In the genomic region with DNA sequence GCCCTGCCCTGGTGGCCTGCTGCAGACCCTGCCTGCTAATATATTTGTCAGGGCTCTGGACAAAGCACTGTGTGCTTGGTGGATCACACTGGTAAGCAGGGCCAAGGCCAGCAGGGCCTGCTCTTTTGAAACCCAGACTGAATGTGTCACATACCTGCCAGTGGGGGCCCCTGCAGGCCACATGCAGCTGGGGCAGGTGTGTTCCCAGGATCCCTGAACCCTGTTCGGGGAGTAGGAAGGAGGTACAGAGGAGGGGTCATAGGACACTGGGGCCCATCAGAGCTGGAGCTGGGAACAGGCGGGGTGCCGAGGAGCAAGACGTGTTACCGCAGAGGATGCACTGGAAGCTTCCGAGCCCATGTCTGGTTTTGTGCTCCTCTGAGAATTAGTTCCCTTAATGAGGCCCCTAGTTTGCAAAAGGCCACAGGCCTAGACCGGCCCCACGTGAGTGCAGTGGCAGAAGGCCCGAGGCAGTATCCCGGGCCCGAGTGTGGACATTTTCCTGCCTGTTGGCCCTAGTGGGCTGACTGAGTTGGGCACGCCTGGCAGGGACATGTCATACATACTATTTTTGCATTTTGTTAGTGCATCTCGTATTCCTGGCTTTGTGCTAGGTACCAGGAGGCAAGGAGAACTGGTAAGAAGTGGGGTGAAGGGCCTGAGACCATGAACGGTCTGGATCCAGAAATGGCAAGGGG, we compare ENCODE assay signal across 1 cellular context.
TF ChIP-seq lines count a peak whose summit lies in the region.

No MANE protein-coding gene starts in this region.

TF ChIP-seq in WTC11, 78 proteins besides CTCF, POLR2A, EP300 and RAD21:
- TF ChIP-seq, protein P1, sequence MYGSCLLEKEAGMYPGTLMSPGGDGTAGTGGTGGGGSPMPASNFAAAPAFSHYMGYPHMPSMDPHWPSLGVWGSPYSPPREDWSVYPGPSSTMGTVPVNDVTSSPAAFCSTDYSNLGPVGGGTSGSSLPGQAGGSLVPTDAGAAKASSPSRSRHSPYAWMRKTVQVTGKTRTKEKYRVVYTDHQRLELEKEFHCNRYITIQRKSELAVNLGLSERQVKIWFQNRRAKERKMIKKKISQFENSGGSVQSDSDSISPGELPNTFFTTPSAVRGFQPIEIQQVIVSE (CRISPR knock-in tag; IDR thresholded peaks at IDR 0.05; ENCODE audit: borderline replicate concordance) = no peak
- TF ChIP-seq, protein P2, sequence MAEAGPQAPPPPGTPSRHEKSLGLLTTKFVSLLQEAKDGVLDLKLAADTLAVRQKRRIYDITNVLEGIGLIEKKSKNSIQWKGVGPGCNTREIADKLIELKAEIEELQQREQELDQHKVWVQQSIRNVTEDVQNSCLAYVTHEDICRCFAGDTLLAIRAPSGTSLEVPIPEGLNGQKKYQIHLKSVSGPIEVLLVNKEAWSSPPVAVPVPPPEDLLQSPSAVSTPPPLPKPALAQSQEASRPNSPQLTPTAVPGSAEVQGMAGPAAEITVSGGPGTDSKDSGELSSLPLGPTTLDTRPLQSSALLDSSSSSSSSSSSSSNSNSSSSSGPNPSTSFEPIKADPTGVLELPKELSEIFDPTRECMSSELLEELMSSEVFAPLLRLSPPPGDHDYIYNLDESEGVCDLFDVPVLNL (CRISPR knock-in tag; IDR thresholded peaks at IDR 0.05; ENCODE audit: borderline replicate concordance, low read depth) = no peak
- TF ChIP-seq FOXK1 (CRISPR knock-in tag; IDR thresholded peaks at IDR 0.05) = no peak
- TF ChIP-seq, protein P3, sequence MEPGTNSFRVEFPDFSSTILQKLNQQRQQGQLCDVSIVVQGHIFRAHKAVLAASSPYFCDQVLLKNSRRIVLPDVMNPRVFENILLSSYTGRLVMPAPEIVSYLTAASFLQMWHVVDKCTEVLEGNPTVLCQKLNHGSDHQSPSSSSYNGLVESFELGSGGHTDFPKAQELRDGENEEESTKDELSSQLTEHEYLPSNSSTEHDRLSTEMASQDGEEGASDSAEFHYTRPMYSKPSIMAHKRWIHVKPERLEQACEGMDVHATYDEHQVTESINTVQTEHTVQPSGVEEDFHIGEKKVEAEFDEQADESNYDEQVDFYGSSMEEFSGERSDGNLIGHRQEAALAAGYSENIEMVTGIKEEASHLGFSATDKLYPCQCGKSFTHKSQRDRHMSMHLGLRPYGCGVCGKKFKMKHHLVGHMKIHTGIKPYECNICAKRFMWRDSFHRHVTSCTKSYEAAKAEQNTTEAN (CRISPR knock-in tag; IDR thresholded peaks at IDR 0.05) = no peak
- TF ChIP-seq SMAD4 (CRISPR knock-in tag; IDR thresholded peaks at IDR 0.05) = no peak
- TF ChIP-seq, protein P4, sequence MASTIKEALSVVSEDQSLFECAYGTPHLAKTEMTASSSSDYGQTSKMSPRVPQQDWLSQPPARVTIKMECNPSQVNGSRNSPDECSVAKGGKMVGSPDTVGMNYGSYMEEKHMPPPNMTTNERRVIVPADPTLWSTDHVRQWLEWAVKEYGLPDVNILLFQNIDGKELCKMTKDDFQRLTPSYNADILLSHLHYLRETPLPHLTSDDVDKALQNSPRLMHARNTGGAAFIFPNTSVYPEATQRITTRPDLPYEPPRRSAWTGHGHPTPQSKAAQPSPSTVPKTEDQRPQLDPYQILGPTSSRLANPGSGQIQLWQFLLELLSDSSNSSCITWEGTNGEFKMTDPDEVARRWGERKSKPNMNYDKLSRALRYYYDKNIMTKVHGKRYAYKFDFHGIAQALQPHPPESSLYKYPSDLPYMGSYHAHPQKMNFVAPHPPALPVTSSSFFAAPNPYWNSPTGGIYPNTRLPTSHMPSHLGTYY (CRISPR knock-in tag; IDR thresholded peaks at IDR 0.05) = no peak
- TF ChIP-seq CBFB (CRISPR knock-in tag; IDR thresholded peaks at IDR 0.05; ENCODE audit: low read depth) = no peak
- TF ChIP-seq ZNF423 (CRISPR knock-in tag; IDR thresholded peaks at IDR 0.05) = no peak
TF ChIP-seq in WTC11: peak in this region for 0.
